2 cellular contexts compared by ENCODE assay signal in genomic region chr4:73197220-73197619, GRCh38.
TF ChIP-seq lines count a peak whose summit lies in the region.

No MANE protein-coding gene starts in this region.

TF ChIP-seq in HepG2, 621 proteins besides CTCF, POLR2A, EP300 and RAD21:
- 0 out of 2 replicates have a peak, but pooled peaks have one; percentile 60 for TF ChIP-seq CEBPB (IDR thresholded peaks at IDR 0.05; ENCODE audit: borderline replicate concordance, low read depth, low read length)
- TF ChIP-seq MED8 (CRISPR knock-in tag; IDR thresholded peaks at IDR 0.05; ENCODE audit: insufficient replicate concordance), result no peak
- no peak for TF ChIP-seq XBP1 (CRISPR knock-in tag; IDR thresholded peaks at IDR 0.05)
- TF ChIP-seq, protein P1, sequence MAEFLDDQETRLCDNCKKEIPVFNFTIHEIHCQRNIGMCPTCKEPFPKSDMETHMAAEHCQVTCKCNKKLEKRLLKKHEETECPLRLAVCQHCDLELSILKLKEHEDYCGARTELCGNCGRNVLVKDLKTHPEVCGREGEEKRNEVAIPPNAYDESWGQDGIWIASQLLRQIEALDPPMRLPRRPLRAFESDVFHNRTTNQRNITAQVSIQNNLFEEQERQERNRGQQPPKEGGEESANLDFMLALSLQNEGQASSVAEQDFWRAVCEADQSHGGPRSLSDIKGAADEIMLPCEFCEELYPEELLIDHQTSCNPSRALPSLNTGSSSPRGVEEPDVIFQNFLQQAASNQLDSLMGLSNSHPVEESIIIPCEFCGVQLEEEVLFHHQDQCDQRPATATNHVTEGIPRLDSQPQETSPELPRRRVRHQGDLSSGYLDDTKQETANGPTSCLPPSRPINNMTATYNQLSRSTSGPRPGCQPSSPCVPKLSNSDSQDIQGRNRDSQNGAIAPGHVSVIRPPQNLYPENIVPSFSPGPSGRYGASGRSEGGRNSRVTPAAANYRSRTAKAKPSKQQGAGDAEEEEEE (CRISPR knock-in tag; IDR thresholded peaks at IDR 0.05; ENCODE audit: borderline replicate concordance), result no peak
- TF ChIP-seq WIZ (CRISPR knock-in tag; IDR thresholded peaks at IDR 0.05), result no peak
- no peak for TF ChIP-seq GATAD1 (CRISPR knock-in tag; IDR thresholded peaks at IDR 0.05)
- TF ChIP-seq ZSCAN31 (CRISPR knock-in tag; IDR thresholded peaks at IDR 0.05; ENCODE audit: low read depth), result no peak
- TF ChIP-seq ZNF136 (CRISPR knock-in tag; IDR thresholded peaks at IDR 0.05; ENCODE audit: low read depth), result no peak
- peak; percentile 16 for TF ChIP-seq RBM22 (optimal IDR thresholded peaks at IDR 0.05; ENCODE audit: low read length)
TF ChIP-seq in HepG2: peak in this region for 2.

TF ChIP-seq in H1, 55 proteins besides CTCF, POLR2A, EP300 and RAD21:
- TF ChIP-seq YY1 (IDR thresholded peaks at IDR 0.05; ENCODE audit: low read depth, low read length) (no peak), HDAC6 (IDR thresholded peaks at IDR 0.05; ENCODE audit: low read depth, low read length) (no peak), KDM1A (IDR thresholded peaks at IDR 0.05; ENCODE audit: borderline replicate concordance, low read length) (no peak), CEBPB (IDR thresholded peaks at IDR 0.05; ENCODE audit: low read depth, low read length) (0 out of 2 replicates have a peak, but pooled peaks have one; percentile 14), CHD2 (IDR thresholded peaks at IDR 0.05; ENCODE audit: low read length) (no peak), SIX5 (IDR thresholded peaks at IDR 0.05; ENCODE audit: low read depth, low read length) (no peak), ATF2 (IDR thresholded peaks at IDR 0.05; ENCODE audit: low read length) (no peak)
- TF ChIP-seq, protein P2, sequence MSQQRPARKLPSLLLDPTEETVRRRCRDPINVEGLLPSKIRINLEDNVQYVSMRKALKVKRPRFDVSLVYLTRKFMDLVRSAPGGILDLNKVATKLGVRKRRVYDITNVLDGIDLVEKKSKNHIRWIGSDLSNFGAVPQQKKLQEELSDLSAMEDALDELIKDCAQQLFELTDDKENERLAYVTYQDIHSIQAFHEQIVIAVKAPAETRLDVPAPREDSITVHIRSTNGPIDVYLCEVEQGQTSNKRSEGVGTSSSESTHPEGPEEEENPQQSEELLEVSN (IDR thresholded peaks at IDR 0.05), result no peak
TF ChIP-seq in H1: peak in this region for 1.
